In genomic region chr1:5551274-5551966, GRCh38 we compare ENCODE assay signal across 13 cellular contexts.
DNase-seq lines count a peak whose midpoint lies in the region; ATAC-seq and TF ChIP-seq lines count a peak whose summit lies in the region.
"Had no signal": no experiment of that assay in that cellular context is flagged by ENCODE, and none has a peak within 500 bp of the region (broad histone marks: within the 10 kb centered on the region; RNA-seq: fewer than 3 reads in every experiment).

No MANE protein-coding gene starts in this region.

- ATAC-seq in DND-41 (ENCODE audit: insufficient read depth, low read depth) (0 out of 3 replicates have a peak, but pooled peaks have one; percentile 49), omental fat pad (ENCODE audit: low FRiP score) (no peak), GM19324 (IDR thresholded peaks at IDR 0.05; ENCODE audit: low FRiP score, unreplicated experiment) (no peak), GM21423 (IDR thresholded peaks at IDR 0.05; ENCODE audit: unreplicated experiment) (no peak)
- ATAC-seq: psoas muscle had no signal

- H3K36me3 Mint-ChIP-seq in endothelial cell (ENCODE audit: low read depth, unreplicated experiment) = no peaks in the 10 kb centered on the region

- DNase-seq in DND-41 (peak; percentile 15), LoVo (ENCODE audit: low spot score) (peak; percentile 62), OCI-M1 (lab: John Stamatoyannopoulos, UW) (peak; percentile 0), iris pigment epithelial cell (ENCODE audit: low read depth) (peak; percentile 12), omental fat pad (ENCODE audit: low spot score) (no peak), endothelial cell (ENCODE audit: low spot score) (no peak)
- DNase-seq: activated CD8-positive, alpha-beta memory T cell treated with anti-CD3 and anti-CD28 coated beads, Interleukin-2, amount 50 U/mL, for 4 hours; anterior cingulate cortex; psoas muscle; stimulated activated CD4-positive, alpha-beta T cell treated with anti-CD3 and anti-CD28 coated beads, Interleukin-4, amount 100 ng/mL, for 4 hours; stomach had no signal

- no peak overlapping the region for H3K4me3 Mint-ChIP-seq in endothelial cell (ENCODE audit: unreplicated experiment)

- no peaks in the 10 kb centered on the region for H3K79me2 ChIP-seq in DND-41 (ENCODE audit: insufficient read depth, low read length)

- H3K27me3 Mint-ChIP-seq in endothelial cell (ENCODE audit: unreplicated experiment) = no peaks in the 10 kb centered on the region

- no peaks in the 10 kb centered on the region for H3K4me1 ChIP-seq in DND-41 (ENCODE audit: insufficient read depth, low read length)
- H3K4me1 ChIP-seq: psoas muscle, stomach had no signal

- no peak for TF ChIP-seq CTCF in DND-41 (IDR thresholded peaks at IDR 0.05; ENCODE audit: borderline replicate concordance, extremely low read depth, low read length, poor library complexity, severe bottlenecking)
- no peak for TF ChIP-seq CTCF in omental fat pad (IDR thresholded peaks at IDR 0.05)
- no peak for TF ChIP-seq CTCF in endothelial cell (IDR thresholded peaks at IDR 0.05; ENCODE audit: unreplicated experiment)

- no peak overlapping the region for H3K9ac ChIP-seq in DND-41 (ENCODE audit: low read depth, low read length)

- H2AFZ ChIP-seq in DND-41 (ENCODE audit: low read depth, low read length) = no peak overlapping the region

- H3K9me3 Mint-ChIP-seq in endothelial cell (ENCODE audit: unreplicated experiment) = no peaks in the 10 kb centered on the region

- H3K4me3 ChIP-seq in DND-41 (ENCODE audit: low read depth in 1 of 2, low read length in 2 of 2) = no peak overlapping the region
- H3K4me3 ChIP-seq: psoas muscle, stomach had no signal

- no peaks in the 10 kb centered on the region for H3K4me1 Mint-ChIP-seq in endothelial cell (ENCODE audit: unreplicated experiment)

- H3K27me3 ChIP-seq in DND-41 (ENCODE audit: insufficient read depth, low read length, poor library complexity) = no peaks in the 10 kb centered on the region

- no peaks in the 10 kb centered on the region for H3K9me3 ChIP-seq in DND-41 (ENCODE audit: insufficient read depth, low read length, severe bottlenecking)
- H3K9me3 ChIP-seq: psoas muscle, stomach had no signal

- H4K20me1 ChIP-seq in DND-41 (ENCODE audit: insufficient read depth, low read length) = no peaks in the 10 kb centered on the region

- H3K27ac ChIP-seq in DND-41 (ENCODE audit: low read length) = no peak overlapping the region
- H3K27ac ChIP-seq: psoas muscle, stomach had no signal

- no peaks in the 10 kb centered on the region for H3K36me3 ChIP-seq in DND-41 (ENCODE audit: insufficient read depth, low read length)
- H3K36me3 ChIP-seq: stomach had no signal

- no peak overlapping the region for H3K4me2 ChIP-seq in DND-41 (ENCODE audit: insufficient read depth, low read length)

- H3K27ac Mint-ChIP-seq in endothelial cell (ENCODE audit: unreplicated experiment) = no peak overlapping the region

Comparison
In these comparisons a context has a peak if more than half of its experiments do, and no peak if none do; other contexts are left out.
1. DNase-seq: peak in DND-41 (single experiment), LoVo (single experiment), OCI-M1 (single experiment) and iris pigment epithelial cell (single experiment); none in omental fat pad (single experiment) and endothelial cell (single experiment).